26 cellular contexts compared by ENCODE assay signal in genomic region chr2:86772626-86773025, GRCh38. TPM values are rescaled to one million over a fixed set of nuclear protein-coding genes. Genes with fewer than 3 reads are reported as not detected.
"Had no signal": no experiment of that assay in that cellular context is flagged by ENCODE, and none has a peak within 500 bp of the region (broad histone marks: within the 10 kb centered on the region; RNA-seq: fewer than 3 reads in every experiment).

No MANE protein-coding gene starts in this region.

- H3K27me3 Mint-ChIP-seq: IgD-negative memory B cell had no signal

- H3K9me3 Mint-ChIP-seq: IgD-negative memory B cell had no signal

- H3K27me3 ChIP-seq: Peyer's patch, SJCRH30 had no signal

- DNase-seq: Kasumi-1; MM.1S; NCI-H1092 treated with DMSO at 0.1 percent for 48 hours; NCI-H1436; NCI-H187; NCI-H2029; NCI-H2081 treated with DMSO at 0.1 percent for 48 hours; NCI-H2171; NCI-H226; NCI-H446; NCI-H510A; NCI-H524 treated with DMSO at 0.1 percent for 48 hours; NCI-H69; NCI-H774; NK-92 treated with Interleukin-12 subunit alpha and Interleukin-12 subunit beta, amount 100 ng/mL, for 24 hours; OCI-M1; PC-9; Peyer's patch; SHP77 treated with DMSO at 0.1 percent for 48 hours; SJCRH30 had no signal

- H3K4me1 ChIP-seq: Peyer's patch, SJCRH30 had no signal

- H3K4me2 ChIP-seq: KMS-11, PC-9 had no signal

- H3K4me3 ChIP-seq: K562, PC-9, Peyer's patch, SJCRH30 had no signal

- H3K4me3 Mint-ChIP-seq: IgD-negative memory B cell had no signal

- H3K27ac ChIP-seq: HL-60, KMS-11, PC-9, Peyer's patch, SJCRH30 had no signal

- H3K27ac Mint-ChIP-seq: IgD-negative memory B cell had no signal

- H3K4me1 Mint-ChIP-seq: IgD-negative memory B cell had no signal

- H2AFZ ChIP-seq: PC-9 had no signal

- H3K9ac ChIP-seq: KMS-11 had no signal

- H3K9me3 ChIP-seq: Peyer's patch, SJCRH30 had no signal

RNA-seq across cellular contexts. Expression of gene CD8A, which starts 18.1 kb away (rescaled TPM):
- total RNA-seq: M059J, RPMI7951 had no signal
